Comparison of ENCODE assay signal across 17 cellular contexts in genomic region chr14:90450151-90450550, GRCh38.
"Had no signal": no experiment of that assay in that cellular context is flagged by ENCODE, and none has a peak within 500 bp of the region (broad histone marks: within the 10 kb centered on the region; RNA-seq: fewer than 3 reads in every experiment).

No MANE protein-coding gene starts in this region.

- H3K27ac ChIP-seq: SJSA1, SK-N-MC had no signal

- H3K36me3 ChIP-seq: SJSA1 had no signal

- H3K4me1 ChIP-seq: SJSA1 had no signal

- DNase-seq: MV-4-11, NCI-H1048, NCI-H1105, NCI-H1417, NCI-H187, NCI-H2029, NCI-H2081 treated with DMSO at 0.1 percent for 48 hours, NCI-H2171, NCI-H226, NCI-H510A, NCI-H524 treated with DMSO at 0.1 percent for 48 hours, NCI-H774, Right ventricle myocardium superior, RPMI8226, SIG-M5 had no signal

- H3K27me3 ChIP-seq: SJSA1 had no signal

- H3K4me3 ChIP-seq: SJSA1, SK-N-MC had no signal
